In the genomic region with DNA sequence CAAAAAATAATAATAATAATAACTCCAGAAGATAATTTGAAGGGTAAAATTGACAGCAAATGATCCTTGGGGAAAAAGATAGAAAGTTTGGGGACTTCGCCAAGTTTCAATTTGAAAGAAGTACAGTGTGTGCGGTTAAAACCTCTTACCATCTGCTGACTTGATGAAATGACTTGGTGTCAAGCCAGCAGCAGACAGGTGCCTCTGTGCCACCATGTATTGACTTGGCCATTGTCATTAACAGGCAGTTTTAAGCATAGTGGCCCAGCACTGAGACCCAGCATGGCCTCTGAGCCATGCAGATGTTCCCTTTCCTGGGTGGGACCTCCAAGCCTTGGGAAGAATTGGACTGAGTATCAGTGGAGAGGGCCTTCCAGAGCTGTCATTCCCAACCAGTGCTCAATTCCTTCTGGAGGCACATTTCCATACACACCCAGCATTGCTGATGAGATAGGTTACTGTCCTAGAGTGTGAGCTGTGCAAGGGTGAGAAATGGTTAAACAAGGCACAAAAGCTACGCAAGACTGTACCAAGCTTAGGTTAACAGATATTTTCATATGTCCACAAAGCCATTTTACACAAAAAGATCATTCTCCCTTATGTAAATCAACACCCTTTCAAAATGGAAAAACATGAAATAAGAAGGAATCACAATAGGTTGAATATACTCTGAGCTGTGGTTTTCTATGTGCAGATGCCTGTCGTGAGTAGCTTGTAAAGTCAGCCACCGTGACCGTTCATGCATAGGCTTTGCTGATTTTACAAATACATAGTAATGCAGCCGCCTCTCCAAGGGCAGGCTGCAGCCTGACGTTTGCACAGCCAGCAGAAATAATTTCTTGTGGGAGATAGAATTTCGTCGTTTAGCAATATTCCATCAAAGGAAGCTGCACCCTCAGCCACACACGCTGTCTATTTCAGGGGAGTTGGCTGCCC, we compare ENCODE assay signal across 9 cellular contexts. TPM values are rescaled to one million over a fixed set of nuclear protein-coding genes. Genes with fewer than 3 reads are reported as not detected.
DNase-seq lines count a peak whose midpoint lies in the region; ATAC-seq and TF ChIP-seq lines count a peak whose summit lies in the region.
"Had no signal": no experiment of that assay in that cellular context is flagged by ENCODE, and none has a peak within 500 bp of the region (broad histone marks: within the 10 kb centered on the region; RNA-seq: fewer than 3 reads in every experiment).

No MANE protein-coding gene starts in this region.

- ATAC-seq in GM18868 (IDR thresholded peaks at IDR 0.05; ENCODE audit: unreplicated experiment), result peak; percentile 91
- peak; percentile 75 for ATAC-seq in HG02763 (IDR thresholded peaks at IDR 0.05; ENCODE audit: unreplicated experiment)
- no peak for ATAC-seq in CD4-positive, alpha-beta T cell (ENCODE audit: poor library complexity)

- no peak overlapping the region for H2BK5ac ChIP-seq in H9 (ENCODE audit: insufficient read length, low read length)

- peaks cover 12% of the 10 kb centered on the region for H3K27me3 Mint-ChIP-seq in CD4-positive, alpha-beta T cell
- peaks cover 5% of the 10 kb centered on the region for H3K27me3 Mint-ChIP-seq in H9 (ENCODE audit: low read depth)

- no peaks in the 10 kb centered on the region for H3K27me3 ChIP-seq in BE2C
- no peaks in the 10 kb centered on the region for H3K27me3 ChIP-seq in CD4-positive, alpha-beta T cell (ENCODE audit: control insufficient read depth, insufficient read depth, low read length)
- H3K27me3 ChIP-seq in H9 (ENCODE audit: insufficient read depth, low read length), result no peaks in the 10 kb centered on the region

- H4K8ac ChIP-seq in H9 (replicated peaks; ENCODE audit: insufficient read length, low read depth, low read length), result no peak overlapping the region

- no peak overlapping the region for H3K27ac ChIP-seq in CD4-positive, alpha-beta T cell (ENCODE audit: low read depth, low read length)
- no peak overlapping the region for H3K27ac ChIP-seq in H9 (ENCODE audit: insufficient read length, low read depth, low read length)

- no peak overlapping the region for H2AFZ ChIP-seq in H9 (ENCODE audit: low read length)

- H3K9me3 Mint-ChIP-seq in CD4-positive, alpha-beta T cell, result no peaks in the 10 kb centered on the region
- no peaks in the 10 kb centered on the region for H3K9me3 Mint-ChIP-seq in H9

- POLR2A ChIA-PET in CD4-positive, alpha-beta T cell (lab: Charles Lee), result interaction anchor here (0.6 kb wide), 1 partner anchor 58 kb away, joined by 3 read pairs; no protein-coding TSS in a partner anchor

- no peak overlapping the region for H3K4me2 ChIP-seq in H9 (ENCODE audit: insufficient read depth, insufficient read length, low read length)

- H3K36me3 ChIP-seq in BE2C, result no peaks in the 10 kb centered on the region

- DNase-seq in NCI-H1694 treated with DMSO at 0.1 percent for 48 hours (lab: John Stamatoyannopoulos, UW) (peak; percentile 90), iris pigment epithelial cell (ENCODE audit: low read depth) (peak; percentile 20), middle frontal gyrus (ENCODE audit: extremely low spot score, low spot score) (no peak), BE2C (no peak), H9 (no peak)
- DNase-seq in CD4-positive, alpha-beta T cell, result no peak
- DNase-seq: activated CD4-positive, alpha-beta T cell treated with anti-CD3 and anti-CD28 coated beads, Interleukin-2, amount 50 U/mL, for 48 hours had no signal

- H3K9ac ChIP-seq in H9 (ENCODE audit: extremely low read depth, insufficient read length, low read length), result no peak overlapping the region

- H2BK120ac ChIP-seq in H9 (ENCODE audit: low read depth, low read length, poor library complexity, severe bottlenecking), result no peak overlapping the region

- no peak overlapping the region for H3K27ac Mint-ChIP-seq in CD4-positive, alpha-beta T cell
- H3K27ac Mint-ChIP-seq in H9, result no peak overlapping the region

- no peak overlapping the region for H2BK20ac ChIP-seq in H9 (ENCODE audit: low read depth, low read length, poor library complexity, severe bottlenecking)

- no peaks in the 10 kb centered on the region for H3K79me2 ChIP-seq in H9 (ENCODE audit: insufficient read depth, low read length)

- no peak overlapping the region for H2BK12ac ChIP-seq in H9 (ENCODE audit: insufficient read length, low read depth, low read length)

- H3K23me2 ChIP-seq in H9 (ENCODE audit: insufficient read length, low read depth, low read length, poor library complexity, severe bottlenecking), result peaks cover 5% of the 10 kb centered on the region

- peaks cover 8% of the 10 kb centered on the region for H3K4me1 Mint-ChIP-seq in CD4-positive, alpha-beta T cell (ENCODE audit: low read depth)
- H3K4me1 Mint-ChIP-seq in H9, result peaks cover 11 to 14% of the 10 kb centered on the region in 2 experiments

- H4K5ac ChIP-seq in H9 (ENCODE audit: insufficient read length, low read depth, low read length), result no peak overlapping the region

- H4K91ac ChIP-seq in H9 (ENCODE audit: insufficient read length, low read depth, low read length), result no peak overlapping the region

- no peak overlapping the region for H2AK5ac ChIP-seq in H9 (ENCODE audit: insufficient read length, low read length)

- H3K36me3 Mint-ChIP-seq in CD4-positive, alpha-beta T cell (ENCODE audit: low read depth), result no peaks in the 10 kb centered on the region
- no peaks in the 10 kb centered on the region for H3K36me3 Mint-ChIP-seq in H9 (ENCODE audit: insufficient read depth in 1 of 3, low read depth in 3 of 3)

- H3K4me3 Mint-ChIP-seq in CD4-positive, alpha-beta T cell, result no peak overlapping the region
- no peak overlapping the region for H3K4me3 Mint-ChIP-seq in H9

- H3K4me3 ChIP-seq in BE2C (ENCODE audit: low read depth, low read length), result no peak overlapping the region

- H3T11ph ChIP-seq in H9 (ENCODE audit: low read length), result no peak overlapping the region

- H3K9me3 ChIP-seq in BE2C (no peaks in the 10 kb centered on the region), H9 (ENCODE audit: control insufficient read depth, low read depth, low read length) (no peaks in the 10 kb centered on the region)
- H3K9me3 ChIP-seq in CD4-positive, alpha-beta T cell (ENCODE audit: control insufficient read depth, low read length), result no peaks in the 10 kb centered on the region

- H3K56ac ChIP-seq in H9 (ENCODE audit: insufficient read length, low read depth, low read length), result no peak overlapping the region

- no peak for TF ChIP-seq CTCF in BE2C (IDR thresholded peaks at IDR 0.05; ENCODE audit: low read depth, low read length)
- no peak for TF ChIP-seq CTCF in CD4-positive, alpha-beta T cell (IDR thresholded peaks at IDR 0.05)
- TF ChIP-seq CTCF in H9 (conservative IDR thresholded peaks at IDR 0.05), result no peak

- no peaks in the 10 kb centered on the region for H3K4me1 ChIP-seq in BE2C
- H3K4me1 ChIP-seq in H9 (ENCODE audit: insufficient read depth, low read length), result no peaks in the 10 kb centered on the region

- CTCF ChIA-PET in CD4-positive, alpha-beta T cell (lab: Charles Lee), result interaction anchor here (1.5 kb wide), 1 partner anchor 173 kb away, joined by 3 read pairs; no protein-coding TSS in a partner anchor

- H3K4ac ChIP-seq in H9 (ENCODE audit: low read depth, low read length), result no peak overlapping the region

- H3K23ac ChIP-seq in H9 (ENCODE audit: insufficient read length, low read depth, low read length), result no peak overlapping the region

- no peaks in the 10 kb centered on the region for H4K20me1 ChIP-seq in H9 (ENCODE audit: control insufficient read depth, insufficient read depth, insufficient read length)

- no CpG with 5 or more reads among the region's 11 CpGs for WGBS in H9 (ENCODE audit: extremely low coverage, insufficient read length, low lambda C conversion rate)

- no peak overlapping the region for H2BK15ac ChIP-seq in H9 (ENCODE audit: low read depth, low read length)

- no peak overlapping the region for H3K14ac ChIP-seq in H9 (ENCODE audit: insufficient read depth, low read length)

- intact Hi-C loops in CD4-positive, alpha-beta T cell (cut with DNase I, micrococcal nuclease), result no loop called here

- H3K18ac ChIP-seq in H9 (ENCODE audit: insufficient read length, low read depth, low read length), result no peak overlapping the region

- H3K79me1 ChIP-seq in H9 (ENCODE audit: insufficient read depth, low read depth, low read length, poor library complexity, severe bottlenecking), result no peaks in the 10 kb centered on the region

RNA-seq across cellular contexts. Expression of a gene that starts 59.4 kb away (rescaled TPM):
- polyA plus RNA-seq in BE2C (2012; ENCODE audit: insufficient read depth, insufficient read length, low read depth), result 16.9 TPM
- total RNA-seq in CD4-positive, alpha-beta T cell, result 100 to 1,000 TPM; 128 to 140 TPM
- total RNA-seq in H9 (2021), result 27.1 and 29.5 TPM in 2 replicates

Comparison
In these comparisons a context has a peak if more than half of its experiments do, and no peak if none do; other contexts are left out.
1. DNase-seq: peak in NCI-H1694 treated with DMSO at 0.1 percent for 48 hours (single experiment) and iris pigment epithelial cell (single experiment); none in middle frontal gyrus (single experiment), BE2C (single experiment), CD4-positive, alpha-beta T cell (0 of 10) and H9 (single experiment).